Comparison of ENCODE assay signal across 24 cellular contexts in genomic region chr11:69027704-69028372, GRCh38. TPM values are rescaled to one million over a fixed set of nuclear protein-coding genes. Genes with fewer than 3 reads are reported as not detected.
DNase-seq lines count a peak whose midpoint lies in the region; ATAC-seq and TF ChIP-seq lines count a peak whose summit lies in the region.
"Had no signal": no experiment of that assay in that cellular context is flagged by ENCODE, and none has a peak within 500 bp of the region (broad histone marks: within the 10 kb centered on the region; RNA-seq: fewer than 3 reads in every experiment).

No MANE protein-coding gene starts in this region.

- ATAC-seq in activated CD8-positive, alpha-beta memory T cell treated with anti-CD3 and anti-CD28 coated beads, Interleukin-2, amount 10 ng/mL, durations not matched to agents 7 days and 5 days, result no peak
- ATAC-seq: gastroesophageal sphincter had no signal

- H3K9ac ChIP-seq in endodermal cell (ENCODE audit: extremely low read depth, low read length, poor library complexity, severe bottlenecking), result no peak overlapping the region
- H3K9ac ChIP-seq: KMS-11, SK-N-SH had no signal

- H2AFZ ChIP-seq in osteoblast (ENCODE audit: low read length), result no peak overlapping the region

- no peak overlapping the region for H3K4me3 ChIP-seq in osteoblast (ENCODE audit: insufficient read depth, low read length)
- H3K4me3 ChIP-seq in endodermal cell (ENCODE audit: low read length), result no peak overlapping the region
- H3K4me3 ChIP-seq: adrenal gland, gastroesophageal sphincter, spleen had no signal

- H3K27ac ChIP-seq in osteoblast (ENCODE audit: low read depth, low read length) (no peak overlapping the region), endodermal cell (ENCODE audit: low read depth, low read length) (no peak overlapping the region)
- H3K27ac ChIP-seq: adrenal gland, gastroesophageal sphincter, KMS-11 had no signal

- H3K4me1 ChIP-seq in osteoblast (ENCODE audit: insufficient read depth, low read length) (no peaks in the 10 kb centered on the region), endodermal cell (ENCODE audit: control insufficient read depth, insufficient read depth, low read length) (no peaks in the 10 kb centered on the region)
- H3K4me1 ChIP-seq: adrenal gland, BE2C, gastroesophageal sphincter had no signal

- no peak overlapping the region for H3K4me2 ChIP-seq in osteoblast (ENCODE audit: insufficient read depth, low read length)
- H3K4me2 ChIP-seq: KMS-11, SK-N-SH had no signal

- CTCF ChIA-PET in activated CD8-positive, alpha-beta memory T cell treated with anti-CD3 and anti-CD28 coated beads, Interleukin-2, amount 10 ng/mL, durations not matched to agents 7 days and 5 days (lab: Charles Lee), result no interaction called here

- H3K36me3 Mint-ChIP-seq in endodermal cell (ENCODE audit: low read depth), result no peaks in the 10 kb centered on the region
- H3K36me3 Mint-ChIP-seq in activated CD8-positive, alpha-beta memory T cell treated with anti-CD3 and anti-CD28 coated beads, Interleukin-2, amount 10 ng/mL, durations not matched to agents 7 days and 5 days, result no peaks in the 10 kb centered on the region

- H3K27ac Mint-ChIP-seq in endodermal cell, result no peak overlapping the region
- H3K27ac Mint-ChIP-seq in activated CD8-positive, alpha-beta memory T cell treated with anti-CD3 and anti-CD28 coated beads, Interleukin-2, amount 10 ng/mL, durations not matched to agents 7 days and 5 days, result no peak overlapping the region

- H3K27me3 ChIP-seq in osteoblast (ENCODE audit: insufficient read depth, low read length) (peaks cover 12% of the 10 kb centered on the region), endodermal cell (ENCODE audit: control insufficient read depth, insufficient read depth, low read length, poor library complexity, severe bottlenecking) (no peaks in the 10 kb centered on the region)
- H3K27me3 ChIP-seq: adrenal gland, BE2C, gastroesophageal sphincter had no signal

- H4K20me1 ChIP-seq in osteoblast (ENCODE audit: insufficient read depth, low read length), result no peaks in the 10 kb centered on the region

- H3K9me3 ChIP-seq in osteoblast (ENCODE audit: low read depth, low read length) (no peaks in the 10 kb centered on the region), endodermal cell (ENCODE audit: control insufficient read depth, low read length) (no peaks in the 10 kb centered on the region)
- H3K9me3 ChIP-seq: adrenal gland, BE2C, gastroesophageal sphincter, SK-N-SH, spleen had no signal

- H3K36me3 ChIP-seq in osteoblast (ENCODE audit: insufficient read depth, low read length) (no peaks in the 10 kb centered on the region), endodermal cell (ENCODE audit: control insufficient read depth, insufficient read depth, low read length) (no peaks in the 10 kb centered on the region)
- H3K36me3 ChIP-seq: adrenal gland, BE2C, gastroesophageal sphincter, spleen had no signal

- no peak for TF ChIP-seq CTCF in osteoblast (IDR thresholded peaks at IDR 0.05; ENCODE audit: extremely low read depth, low read depth, low read length)
- no peak for TF ChIP-seq CTCF in endodermal cell (conservative IDR thresholded peaks at IDR 0.05)

- H3K4me3 Mint-ChIP-seq in endodermal cell, result no peak overlapping the region
- no peak overlapping the region for H3K4me3 Mint-ChIP-seq in activated CD8-positive, alpha-beta memory T cell treated with anti-CD3 and anti-CD28 coated beads, Interleukin-2, amount 10 ng/mL, durations not matched to agents 7 days and 5 days

- WGBS in endodermal cell (ENCODE audit: insufficient coverage in 1 of 2, insufficient read length in 1 of 2), 2 experiments, result 82 to 88% methylated on average over 8 to 9 of the region's 9 CpGs

- DNase-seq in HuH-7 (ENCODE audit: low spot score) (peak; percentile 99), NOMO-1 treated with DMSO at 0.1 percent for 48 hours (lab: John Stamatoyannopoulos, UW; ENCODE audit: unreplicated experiment) (peak; percentile 82), fibroblast of gingiva (ENCODE audit: low read depth) (peak; percentile 56), osteoblast (ENCODE audit: insufficient read length, low spot score, missing footprints) (peak; percentile 87), endodermal cell (no peak), GOT3 (lab: John Stamatoyannopoulos, UW) (no peak), GDM1 (lab: John Stamatoyannopoulos, UW) (no peak)
- no peak for DNase-seq in activated CD8-positive, alpha-beta memory T cell treated with anti-CD3 and anti-CD28 coated beads, Interleukin-2, amount 10 ng/mL, durations not matched to agents 7 days and 5 days
- DNase-seq: activated CD4-positive, alpha-beta T cell treated with anti-CD3 and anti-CD28 coated beads for 48 hours; adrenal gland; BE2C; dermis blood vessel endothelial cell; HCEC 1CT; NCI-H1417 treated with DMSO at 0.1 percent for 48 hours; NCI-H82; SK-N-SH; spleen; stimulated activated CD4-positive, alpha-beta T cell treated with anti-CD3 and anti-CD28 coated beads, Interleukin-4, amount 100 ng/mL, for 4 hours had no signal

- H3K27me3 Mint-ChIP-seq in endodermal cell (ENCODE audit: insufficient read depth), result no peaks in the 10 kb centered on the region
- no peaks in the 10 kb centered on the region for H3K27me3 Mint-ChIP-seq in activated CD8-positive, alpha-beta memory T cell treated with anti-CD3 and anti-CD28 coated beads, Interleukin-2, amount 10 ng/mL, durations not matched to agents 7 days and 5 days

- no peaks in the 10 kb centered on the region for H3K79me2 ChIP-seq in osteoblast (ENCODE audit: insufficient read depth, low read length)

- H3K9me3 Mint-ChIP-seq in endodermal cell, result no peaks in the 10 kb centered on the region
- H3K9me3 Mint-ChIP-seq in activated CD8-positive, alpha-beta memory T cell treated with anti-CD3 and anti-CD28 coated beads, Interleukin-2, amount 10 ng/mL, durations not matched to agents 7 days and 5 days (ENCODE audit: low read depth), result no peaks in the 10 kb centered on the region

- no peaks in the 10 kb centered on the region for H3K4me1 Mint-ChIP-seq in endodermal cell
- H3K4me1 Mint-ChIP-seq in activated CD8-positive, alpha-beta memory T cell treated with anti-CD3 and anti-CD28 coated beads, Interleukin-2, amount 10 ng/mL, durations not matched to agents 7 days and 5 days, result no peaks in the 10 kb centered on the region

RNA-seq across cellular contexts. Expression of gene MRGPRF, which starts 14.8 kb away (rescaled TPM):
- 39.4 and 41.5 TPM in 2 replicates for total RNA-seq in osteoblast
- 1 to 10 TPM; 3.7 to 4.7 TPM for total RNA-seq in endodermal cell
- 1.9 TPM for polyA plus RNA-seq in endodermal cell (2013, experiment 1 of 2)
- 1.5 TPM for polyA plus RNA-seq in endodermal cell (2013, experiment 2 of 2)
- total RNA-seq in activated CD8-positive, alpha-beta memory T cell treated with anti-CD3 and anti-CD28 coated beads, Interleukin-2, amount 10 ng/mL, durations not matched to agents 7 days and 5 days, result not detected
- total RNA-seq: pulmonary artery endothelial cell had no signal
- polyA plus RNA-seq: neural cell had no signal

RNA-seq across cellular contexts. Expression of gene TPCN2, which starts 20.9 kb away (rescaled TPM):
- total RNA-seq in osteoblast, result 14.1 and 17.4 TPM in 2 replicates
- total RNA-seq in endodermal cell, result 10 to 100 TPM; 20.7 to 27.9 TPM
- 9.3 TPM for polyA plus RNA-seq in endodermal cell (2013, experiment 1 of 2)
- polyA plus RNA-seq in endodermal cell (2013, experiment 2 of 2), result 8.0 TPM
- 10 to 100 TPM; 15.3 to 20.6 TPM for total RNA-seq in activated CD8-positive, alpha-beta memory T cell treated with anti-CD3 and anti-CD28 coated beads, Interleukin-2, amount 10 ng/mL, durations not matched to agents 7 days and 5 days

RNA-seq across cellular contexts. Expression of gene MRGPRD, which starts 47.1 kb away (rescaled TPM):
- not detected in 2 replicates for total RNA-seq in osteoblast
- not detected for total RNA-seq in endodermal cell
- polyA plus RNA-seq in endodermal cell (2013, experiment 1 of 2), result not detected
- not detected for polyA plus RNA-seq in endodermal cell (2013, experiment 2 of 2)
- not detected for total RNA-seq in activated CD8-positive, alpha-beta memory T cell treated with anti-CD3 and anti-CD28 coated beads, Interleukin-2, amount 10 ng/mL, durations not matched to agents 7 days and 5 days
- total RNA-seq: adrenal gland, bronchial epithelial cell, dermis blood vessel endothelial cell, pulmonary artery endothelial cell, spleen, urinary bladder had no signal
- polyA plus RNA-seq: adrenal gland, neural cell, SK-N-SH, spleen had no signal

Comparison
In these comparisons a context has a peak if more than half of its experiments do, and no peak if none do; other contexts are left out.
1. DNase-seq: peak in HuH-7 (single experiment), NOMO-1 treated with DMSO at 0.1 percent for 48 hours (single experiment), fibroblast of gingiva (single experiment) and osteoblast (single experiment); none in endodermal cell (single experiment), activated CD8-positive, alpha-beta memory T cell treated with anti-CD3 and anti-CD28 coated beads, Interleukin-2, amount 10 ng/mL, durations not matched to agents 7 days and 5 days (single experiment), GOT3 (single experiment) and GDM1 (single experiment).
2. RNA of gene MRGPRF, which starts 14.8 kb away (total RNA-seq): 39.4 to 41.5 TPM in osteoblast and 3.7 to 4.7 TPM in endodermal cell; not detected in activated CD8-positive, alpha-beta memory T cell treated with anti-CD3 and anti-CD28 coated beads, Interleukin-2, amount 10 ng/mL, durations not matched to agents 7 days and 5 days; every median in the first group is over 4 times any median in the second.